In the genomic region with DNA sequence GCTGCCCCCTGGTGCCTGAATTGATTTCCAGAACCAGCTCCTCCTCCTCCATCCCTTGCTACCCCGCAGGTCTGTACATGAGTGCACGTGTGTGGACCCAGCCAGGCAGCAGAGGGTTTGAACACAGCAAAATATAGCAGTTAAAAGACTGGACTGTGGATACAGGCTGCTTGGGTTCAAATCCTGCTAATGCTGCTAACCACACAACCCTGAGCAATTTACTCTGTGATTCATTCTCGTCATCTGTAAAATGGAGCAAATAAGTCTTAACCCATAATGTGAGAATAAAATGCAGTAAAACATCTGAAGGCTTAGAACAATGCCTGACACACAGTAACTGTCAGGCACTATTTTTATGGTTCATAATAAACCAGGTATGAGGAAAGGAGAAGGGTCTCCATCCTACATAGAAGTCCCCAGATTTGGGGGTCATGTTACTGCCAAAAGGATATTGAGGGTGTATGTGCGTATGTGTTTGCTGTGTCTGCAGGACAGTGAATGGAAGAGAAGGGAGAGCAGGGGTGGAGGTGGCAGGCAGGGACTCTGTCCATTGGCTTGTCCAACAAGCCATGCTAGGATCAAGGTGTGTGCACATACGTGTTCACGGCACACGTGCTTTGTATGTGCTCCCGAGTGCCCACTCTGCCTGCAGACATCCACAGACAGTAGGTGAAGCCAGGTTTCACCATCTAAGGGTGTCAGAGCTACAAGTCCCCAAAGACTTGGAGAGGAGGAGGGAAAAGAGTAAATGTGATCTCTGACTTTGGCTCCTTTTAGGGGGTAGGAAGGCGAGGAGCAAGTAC, we compare ENCODE assay signal across 9 cellular contexts. TPM values are rescaled to one million over a fixed set of nuclear protein-coding genes. Genes with fewer than 3 reads are reported as not detected.
A peak's percentile ranks its signal among the peaks of the same experiment; 100 is the strongest.
DNase-seq lines count a peak whose midpoint lies in the region; ATAC-seq, FAIRE-seq and TF ChIP-seq lines count a peak whose summit lies in the region.
"Had no signal": no experiment of that assay in that cellular context is flagged by ENCODE, and none has a peak within 500 bp of the region (broad histone marks: within the 10 kb centered on the region; RNA-seq: fewer than 3 reads in every experiment).

No MANE protein-coding gene starts in this region.

- H3K79me2 ChIP-seq in neural progenitor cell (ENCODE audit: low read depth), result peaks cover 3% of the 10 kb centered on the region

- H3K27ac Mint-ChIP-seq in chondrocyte (ENCODE audit: unreplicated experiment), result peak overlapping the region; percentile 99
- no peak overlapping the region for H3K27ac Mint-ChIP-seq in neural progenitor cell

- H3K9ac ChIP-seq in neural progenitor cell, result no peak overlapping the region

- peak; percentile 70 to 83; a peak in 5 of 6 replicates for ATAC-seq in A549
- peak; percentile 61 for ATAC-seq in GM18873 (IDR thresholded peaks at IDR 0.05; ENCODE audit: low FRiP score, unreplicated experiment)

- H3K27ac ChIP-seq in A549 (peak overlapping the region; percentile 92 to 98), KOPT-K1 (ENCODE audit: low read depth, low read length, poor library complexity, severe bottlenecking) (peak overlapping the region; percentile 89), neural progenitor cell (no peak overlapping the region)

- H3K4me1 Mint-ChIP-seq in chondrocyte (ENCODE audit: low read depth), result peaks cover 41% of the 10 kb centered on the region
- H3K4me1 Mint-ChIP-seq in neural progenitor cell, result peaks cover 44% of the 10 kb centered on the region

- no peak overlapping the region for H2AFZ ChIP-seq in neural progenitor cell (replicated peaks)

- CTCF ChIA-PET in A549 (lab: Yijun Ruan, JAX), result interaction anchor here (0.6 to 13.4 kb wide), 54 partner anchors 10 to 523 kb away, joined by 3 to 440 read pairs (median 5); partner anchors contain the start of genes HSD17B6, LRP1, MYO1A and NAB2

- no peak for TF ChIP-seq RAD21 in A549 (conservative IDR thresholded peaks at IDR 0.05 in 1 of 2, IDR thresholded peaks at IDR 0.05 in 1 of 2)

- POLR2A ChIA-PET in A549 (lab: Yijun Ruan, JAX), result interaction anchor here (0.6 to 3.5 kb wide), 10 partner anchors 11 to 387 kb away, joined by 5 to 143 read pairs (median 12); partner anchors contain the start of genes LRP1, NAB2, NACA and NEMP1

- H4K20me1 ChIP-seq in neural progenitor cell (ENCODE audit: low read depth), result no peaks in the 10 kb centered on the region

- H3K4me2 ChIP-seq in A549, result peak overlapping the region; percentile 98
- H3K4me2 ChIP-seq in neural progenitor cell, result peak overlapping the region; percentile 81

- H3K9me3 ChIP-seq in A549 (no peaks in the 10 kb centered on the region), KOPT-K1 (ENCODE audit: insufficient read depth, low read length, poor library complexity, severe bottlenecking) (no peaks in the 10 kb centered on the region), neural progenitor cell (ENCODE audit: low read depth) (no peaks in the 10 kb centered on the region)

- H3F3A ChIP-seq in neural progenitor cell (ENCODE audit: low read depth), result peaks cover 20% of the 10 kb centered on the region

- peak overlapping the region; percentile 59 for H3K4me3 ChIP-seq in A549
- peak overlapping the region; percentile 41 for H3K4me3 ChIP-seq in neural progenitor cell
- H3K4me3 ChIP-seq in H7 (ENCODE audit: insufficient read depth, low read depth, low read length), result no peak overlapping the region; the same call in 1 of the 2 replicates

- peaks cover 8% of the 10 kb centered on the region for H3K36me3 ChIP-seq in KOPT-K1 (ENCODE audit: insufficient read depth, low read length)
- H3K36me3 ChIP-seq in neural progenitor cell, result no peaks in the 10 kb centered on the region
- no peaks in the 10 kb centered on the region; the same call in 1 of the 2 replicates for H3K36me3 ChIP-seq in H7 (replicated peaks; ENCODE audit: control insufficient read depth, insufficient read depth, low read length)

- no peaks in the 10 kb centered on the region for H3K9me3 Mint-ChIP-seq in chondrocyte (ENCODE audit: low read depth)
- peaks cover 2% of the 10 kb centered on the region for H3K9me3 Mint-ChIP-seq in neural progenitor cell

- TF ChIP-seq POLR2A in A549 (IDR thresholded peaks at IDR 0.05; ENCODE audit: low read length), result no peak

- no peak for FAIRE-seq in A549 (lab: Jason Lieb, UNC)

- DNase-seq in A549 (ENCODE audit: low read depth in 1 of 2, low spot score in 1 of 2) (no peak), chondrocyte (ENCODE audit: low spot score) (no peak), neural progenitor cell (ENCODE audit: low spot score) (no peak), H7 (no peak), DMS79 treated with DMSO at 0.1 percent for 48 hours (lab: John Stamatoyannopoulos, UW) (no peak), LoVo (ENCODE audit: low spot score) (no peak)

- H3K27me3 Mint-ChIP-seq in chondrocyte (ENCODE audit: low read depth) (no peaks in the 10 kb centered on the region), neural progenitor cell (ENCODE audit: insufficient read depth, low read depth) (no peaks in the 10 kb centered on the region)

- peak overlapping the region; percentile 89 for H3K4me3 Mint-ChIP-seq in chondrocyte (ENCODE audit: unreplicated experiment)
- peak overlapping the region; percentile 86 for H3K4me3 Mint-ChIP-seq in neural progenitor cell

- H3K27me3 ChIP-seq in neural progenitor cell (no peaks in the 10 kb centered on the region), H7 (ENCODE audit: control insufficient read depth, insufficient read depth, low read length) (no peaks in the 10 kb centered on the region)

- peaks cover 16% of the 10 kb centered on the region for H3K4me1 ChIP-seq in A549
- peaks cover 22% of the 10 kb centered on the region for H3K4me1 ChIP-seq in neural progenitor cell

- H3K36me3 Mint-ChIP-seq in chondrocyte (ENCODE audit: low read depth) (peaks cover 2% of the 10 kb centered on the region), neural progenitor cell (no peaks in the 10 kb centered on the region)

- no peak for TF ChIP-seq EP300 in A549 (IDR thresholded peaks at IDR 0.05)

- WGBS in A549 (ENCODE audit: missing lambda C conversion rate), result 58% methylated on average over 9 of the region's 9 CpGs

- TF ChIP-seq CTCF in A549 (IDR thresholded peaks at IDR 0.05) (peak; percentile 95; the same call in 1 of the 3 replicates), chondrocyte (IDR thresholded peaks at IDR 0.05) (peak; percentile 48), neural progenitor cell (IDR thresholded peaks at IDR 0.05) (peak; percentile 89)

TF ChIP-seq in A549, 52 proteins besides CTCF, POLR2A, EP300 and RAD21:
- TF ChIP-seq, protein P1, sequence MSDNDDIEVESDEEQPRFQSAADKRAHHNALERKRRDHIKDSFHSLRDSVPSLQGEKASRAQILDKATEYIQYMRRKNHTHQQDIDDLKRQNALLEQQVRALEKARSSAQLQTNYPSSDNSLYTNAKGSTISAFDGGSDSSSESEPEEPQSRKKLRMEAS (IDR thresholded peaks at IDR 0.05), result peak; percentile 51; the same call in 1 of the 2 replicates
- no peak for TF ChIP-seq CBX8 (IDR thresholded peaks at IDR 0.05)

RNA-seq across cellular contexts. Expression of gene STAT6, which starts 1.5 kb away (rescaled TPM):
- polyA plus RNA-seq in A549 (2011; rRNA removed), result 58.8 and 64.6 TPM in 2 replicates
- 47.5 and 61.5 TPM in 2 replicates for polyA plus RNA-seq in A549 (2012; cell fraction: cytosol; rRNA removed)
- polyA plus RNA-seq in A549 (2012; cell fraction: nucleus; rRNA removed), result 150 and 163 TPM in 2 replicates
- 52.9 to 59.0 TPM (median 58.4 TPM) in 3 replicates for polyA plus RNA-seq in A549 (2017; fragmentation: RNase III; extraction: RNeasy Plus Mini Kit Qiagen cat#74134 plus additional on column Dnase treatment)
- polyA minus RNA-seq in A549 (2011; rRNA and poly(A)+ RNA removed), result 63.8 and 71.5 TPM in 2 replicates
- 89.4 to 101 TPM (median 94.2 TPM) in 3 replicates for total RNA-seq in chondrocyte
- total RNA-seq in neural progenitor cell (ENCODE audit: low replicate concordance), result 12.9 and 21.6 TPM in 2 replicates
- 43.5 and 51.5 TPM in 2 replicates for total RNA-seq in H7 (2014; rRNA removed; shearing (Covaris generic))

RNA-seq across cellular contexts. Expression of gene LRP1, which starts 15.6 kb away (rescaled TPM):
- polyA plus RNA-seq in A549 (2011; rRNA removed) (5.6 and 11.5 TPM in 2 replicates), A549 (2017; fragmentation: RNase III; extraction: RNeasy Plus Mini Kit Qiagen cat#74134 plus additional on column Dnase treatment) (8.6 to 9.6 TPM (median 9.4 TPM) in 3 replicates)
- polyA plus RNA-seq in A549 (2012; cell fraction: cytosol; rRNA removed), result 7.1 and 9.2 TPM in 2 replicates
- polyA plus RNA-seq in A549 (2012; cell fraction: nucleus; rRNA removed), result 44.5 and 50.9 TPM in 2 replicates
- polyA minus RNA-seq in A549 (2011; rRNA and poly(A)+ RNA removed), result 49.2 and 54.7 TPM in 2 replicates
- total RNA-seq in chondrocyte (448 to 583 TPM (median 463 TPM) in 3 replicates), neural progenitor cell (ENCODE audit: low replicate concordance) (13.9 and 31.9 TPM in 2 replicates)
- 17.3 and 23.9 TPM in 2 replicates for total RNA-seq in H7 (2014; rRNA removed; shearing (Covaris generic))

RNA-seq across cellular contexts. Expression of gene NAB2, which starts 23.8 kb away (rescaled TPM):
- polyA plus RNA-seq in A549 (2011; rRNA removed) (8.6 and 10.1 TPM in 2 replicates), A549 (2017; fragmentation: RNase III; extraction: RNeasy Plus Mini Kit Qiagen cat#74134 plus additional on column Dnase treatment) (7.0 to 9.8 TPM (median 7.8 TPM) in 3 replicates)
- 10.6 and 15.3 TPM in 2 replicates for polyA plus RNA-seq in A549 (2012; cell fraction: cytosol; rRNA removed)
- polyA plus RNA-seq in A549 (2012; cell fraction: nucleus; rRNA removed), result 17.8 and 22.4 TPM in 2 replicates
- polyA minus RNA-seq in A549 (2011; rRNA and poly(A)+ RNA removed), result 10.3 and 14.3 TPM in 2 replicates
- total RNA-seq in chondrocyte (30.7 to 32.5 TPM (median 31.1 TPM) in 3 replicates), neural progenitor cell (ENCODE audit: low replicate concordance) (19.8 and 41.3 TPM in 2 replicates)
- 19.0 and 20.8 TPM in 2 replicates for total RNA-seq in H7 (2014; rRNA removed; shearing (Covaris generic))

RNA-seq across cellular contexts. Expression of gene NEMP1, which starts 34.1 kb away (rescaled TPM):
- polyA plus RNA-seq in A549 (2011; rRNA removed) (24.7 and 28.4 TPM in 2 replicates), A549 (2017; fragmentation: RNase III; extraction: RNeasy Plus Mini Kit Qiagen cat#74134 plus additional on column Dnase treatment) (11.9 to 13.2 TPM (median 12.7 TPM) in 3 replicates)
- 7.3 and 8.7 TPM in 2 replicates for polyA plus RNA-seq in A549 (2012; cell fraction: cytosol; rRNA removed)
- polyA plus RNA-seq in A549 (2012; cell fraction: nucleus; rRNA removed), result 10.8 and 20.7 TPM in 2 replicates
- polyA minus RNA-seq in A549 (2011; rRNA and poly(A)+ RNA removed), result 14.0 and 15.9 TPM in 2 replicates
- total RNA-seq in chondrocyte (11.7 to 14.7 TPM (median 12.9 TPM) in 3 replicates), neural progenitor cell (ENCODE audit: low replicate concordance) (55.3 and 72.0 TPM in 2 replicates)
- 22.6 and 30.6 TPM in 2 replicates for total RNA-seq in H7 (2014; rRNA removed; shearing (Covaris generic))

RNA-seq across cellular contexts. Expression of gene LRP1-AS, which starts 34.7 kb away (rescaled TPM):
- polyA plus RNA-seq in A549 (2011; rRNA removed), result not detected in 2 replicates
- not detected in 2 replicates for polyA plus RNA-seq in A549 (2012; cell fraction: cytosol; rRNA removed)
- polyA plus RNA-seq in A549 (2012; cell fraction: nucleus; rRNA removed), result not detected in 2 replicates
- polyA plus RNA-seq in A549 (2017; fragmentation: RNase III; extraction: RNeasy Plus Mini Kit Qiagen cat#74134 plus additional on column Dnase treatment), result not detected in 3 replicates
- not detected in 2 replicates for polyA minus RNA-seq in A549 (2011; rRNA and poly(A)+ RNA removed)
- not detected in 3 replicates for total RNA-seq in chondrocyte
- not detected in 2 replicates for total RNA-seq in neural progenitor cell (ENCODE audit: low replicate concordance)
- not detected in 2 replicates for total RNA-seq in H7 (2014; rRNA removed; shearing (Covaris generic))
- total RNA-seq: glomerular endothelial cell had no signal

Comparison
In these comparisons a context has a peak if more than half of its experiments do, and no peak if none do; other contexts are left out.
1. RNA of gene LRP1, which starts 15.6 kb away (total RNA-seq): 448 to 583 TPM in chondrocyte; 17.3 to 23.9 TPM in H7 and 13.9 to 31.9 TPM in neural progenitor cell; every median in the first group is over 10 times any median in the second.
2. Peak in every context shown above with its lines, with median percentiles within 50 percentile points of each other: CTCF ChIP-seq.